10 cellular contexts compared by ENCODE assay signal in genomic region chr1:154849645-154850131, GRCh38. TPM values are rescaled to one million over a fixed set of nuclear protein-coding genes. Genes with fewer than 3 reads are reported as not detected.
DNase-seq lines count a peak whose midpoint lies in the region; ATAC-seq, FAIRE-seq and TF ChIP-seq lines count a peak whose summit lies in the region.
"Had no signal": no experiment of that assay in that cellular context is flagged by ENCODE, and none has a peak within 500 bp of the region (broad histone marks: within the 10 kb centered on the region; RNA-seq: fewer than 3 reads in every experiment).

No MANE protein-coding gene starts in this region.

- ATAC-seq in GM19035 (IDR thresholded peaks at IDR 0.05; ENCODE audit: unreplicated experiment) (peak; percentile 52), HepG2 (no peak), upper lobe of left lung (ENCODE audit: low FRiP score in 2 of 2) (no peak)

- TF ChIP-seq POLR2A in HepG2 (IDR thresholded peaks at IDR 0.05; ENCODE audit: insufficient read depth in 1 of 2, low read depth in 2 of 2, low read length in 2 of 2) (no peak), upper lobe of left lung (IDR thresholded peaks at IDR 0.05) (no peak)

- no peaks in the 10 kb centered on the region for H3K9me3 ChIP-seq in OCI-LY3 (ENCODE audit: insufficient read depth, low read length)
- no peaks in the 10 kb centered on the region for H3K9me3 ChIP-seq in osteoblast (ENCODE audit: low read depth, low read length)
- H3K9me3 ChIP-seq in HepG2 (ENCODE audit: low read length): no peaks in the 10 kb centered on the region
- no peaks in the 10 kb centered on the region for H3K9me3 ChIP-seq in upper lobe of left lung

- POLR2A ChIA-PET in HepG2 (lab: Yijun Ruan, JAX): no interaction called here

- H3K79me2 ChIP-seq in OCI-LY3 (ENCODE audit: low read length) (no peaks in the 10 kb centered on the region), osteoblast (ENCODE audit: insufficient read depth, low read length) (no peaks in the 10 kb centered on the region), HepG2 (ENCODE audit: insufficient read depth, low read length) (no peaks in the 10 kb centered on the region)

- H3K4me3 ChIP-seq in OCI-LY3 (ENCODE audit: low read length) (peak overlapping the region; percentile 48), osteoblast (ENCODE audit: insufficient read depth, low read length) (no peak overlapping the region), HepG2 (replicated peaks in 1 of 3; ENCODE audit: insufficient read depth in 1 of 3, low read depth in 2 of 3, low read length in 3 of 3) (no peak overlapping the region), upper lobe of left lung (no peak overlapping the region)

- DNase-seq in NCI-H2227 treated with DMSO at 0.1 percent for 48 hours (lab: John Stamatoyannopoulos, UW) (peak; percentile 11), NCI-H2227 (lab: John Stamatoyannopoulos, UW; ENCODE audit: unreplicated experiment) (no peak), osteoblast (ENCODE audit: insufficient read length, low spot score, missing footprints) (peak; percentile 84), HepG2 (ENCODE audit: low spot score) (no peak), upper lobe of left lung (no peak), hepatic stellate cell (ENCODE audit: low spot score) (no peak)
- DNase-seq: activated B cell treated with CpG ODN at 0.5 μM for 24 hours, aorta had no signal

- TF ChIP-seq EP300 in HepG2 (IDR thresholded peaks at IDR 0.05; ENCODE audit: low read depth in 2 of 2, low read length in 2 of 2) (no peak), HepG2 (CRISPR knock-in tag; IDR thresholded peaks at IDR 0.05; ENCODE audit: borderline replicate concordance) (no peak), upper lobe of left lung (IDR thresholded peaks at IDR 0.05) (no peak)

- no peaks in the 10 kb centered on the region for H4K20me1 ChIP-seq in OCI-LY3 (ENCODE audit: insufficient read depth, low read length)
- no peaks in the 10 kb centered on the region for H4K20me1 ChIP-seq in osteoblast (ENCODE audit: insufficient read depth, low read length)
- H4K20me1 ChIP-seq in HepG2 (ENCODE audit: insufficient read depth, low read length): no peaks in the 10 kb centered on the region

- peak overlapping the region; percentile 68 for H3K4me2 ChIP-seq in OCI-LY3 (ENCODE audit: low read length)
- no peak overlapping the region for H3K4me2 ChIP-seq in osteoblast (ENCODE audit: insufficient read depth, low read length)
- H3K4me2 ChIP-seq in HepG2 (ENCODE audit: low read depth, low read length): no peak overlapping the region

- in situ Hi-C loops in HepG2 (cut with HindIII; ENCODE audit: extremely low pct_ligation_motif_present, low pct_unique_long_range_greater_than_20kb): no loop called here

- H3K27ac ChIP-seq in OCI-LY3 (ENCODE audit: low read length) (no peak overlapping the region), osteoblast (ENCODE audit: low read depth, low read length) (no peak overlapping the region), HepG2 (ENCODE audit: extremely low read length, insufficient read depth, low read length) (no peak overlapping the region), upper lobe of left lung (no peak overlapping the region)

- no peaks in the 10 kb centered on the region for H3K36me3 ChIP-seq in OCI-LY3 (replicated peaks; ENCODE audit: low read depth, low read length)
- H3K36me3 ChIP-seq in osteoblast (ENCODE audit: insufficient read depth, low read length): no peaks in the 10 kb centered on the region
- H3K36me3 ChIP-seq in HepG2 (replicated peaks in 1 of 2; ENCODE audit: control insufficient read depth in 1 of 2, insufficient read depth in 2 of 2, low read length in 2 of 2): no peaks in the 10 kb centered on the region
- H3K36me3 ChIP-seq in upper lobe of left lung: no peaks in the 10 kb centered on the region

- WGBS in HepG2 (ENCODE audit: low lambda C conversion rate): 45% methylated on average over 6 of the region's 6 CpGs
- 80 to 88% methylated on average over 6 of the region's 6 CpGs for WGBS in upper lobe of left lung, 2 donors

- H3K9ac ChIP-seq in OCI-LY3 (ENCODE audit: low read length) (no peak overlapping the region), HepG2 (ENCODE audit: insufficient read depth, low read depth, low read length) (no peak overlapping the region)

- H2AFZ ChIP-seq in OCI-LY3 (ENCODE audit: low read depth, low read length) (no peak overlapping the region), osteoblast (ENCODE audit: low read length) (no peak overlapping the region), HepG2 (ENCODE audit: low read length) (no peak overlapping the region)

- BruUV-seq in HepG2 (replicated peaks; lab: Mats Ljungman, UMichigan): no TSS peak

- CTCF ChIA-PET in HepG2 (lab: Yijun Ruan, JAX; ENCODE audit: low intra/inter-chr PET ratio, low total read pairs): no interaction called here

- no peak for FAIRE-seq in HepG2 (lab: Jason Lieb, UNC)

- no peaks in the 10 kb centered on the region for H3K27me3 ChIP-seq in OCI-LY3 (ENCODE audit: low read depth, low read length)
- H3K27me3 ChIP-seq in osteoblast (ENCODE audit: insufficient read depth, low read length): peaks cover 18% of the 10 kb centered on the region
- peaks cover 5 to 42% of the 10 kb centered on the region in 2 experiments; a peak in 4 of 5 replicates for H3K27me3 ChIP-seq in HepG2 (ENCODE audit: control insufficient read depth in 1 of 2, insufficient read depth in 2 of 2, low read length in 2 of 2)
- no peaks in the 10 kb centered on the region for H3K27me3 ChIP-seq in upper lobe of left lung

- TF ChIP-seq RAD21 in HepG2 (CRISPR knock-in tag; IDR thresholded peaks at IDR 0.05): no peak

- intact Hi-C loops in HepG2 (cut with micrococcal nuclease; ENCODE audit: unreplicated experiment): no loop called here

- TF ChIP-seq CTCF in OCI-LY3 (IDR thresholded peaks at IDR 0.05; ENCODE audit: low read depth, low read length): no peak
- no peak for TF ChIP-seq CTCF in osteoblast (IDR thresholded peaks at IDR 0.05; ENCODE audit: extremely low read depth, low read depth, low read length)
- no peak for TF ChIP-seq CTCF in HepG2 (CRISPR knock-in tag; IDR thresholded peaks at IDR 0.05)
- TF ChIP-seq CTCF in upper lobe of left lung (IDR thresholded peaks at IDR 0.05): no peak

- H3K4me1 ChIP-seq in OCI-LY3 (ENCODE audit: low read length): peaks cover 23% of the 10 kb centered on the region
- H3K4me1 ChIP-seq in osteoblast (ENCODE audit: insufficient read depth, low read length): no peaks in the 10 kb centered on the region
- H3K4me1 ChIP-seq in HepG2 (ENCODE audit: insufficient read depth, low read length): no peaks in the 10 kb centered on the region
- peaks cover 0 to 4% (median 0%) of the 10 kb centered on the region in 4 donors for H3K4me1 ChIP-seq in upper lobe of left lung

TF ChIP-seq in HepG2, 621 proteins besides CTCF, POLR2A, EP300 and RAD21:
- no peak for TF ChIP-seq PAXIP1 (CRISPR knock-in tag; conservative IDR thresholded peaks at IDR 0.05)

RNA-seq across cellular contexts. Expression of gene KCNN3, which starts 20.4 kb away (rescaled TPM):
- total RNA-seq in osteoblast: under 0.01 TPM in 2 replicates
- not detected in 2 replicates for total RNA-seq in HepG2 (2016; rRNA removed; fragmentation: Illumina TruSeq; extraction: Trizol)
- not detected in 2 replicates for total RNA-seq in HepG2 (2016; cell fraction: cytosol; rRNA removed; fragmentation: Illumina TruSeq; extraction: Trizol; ENCODE audit: low read depth)
- not detected in 2 replicates for total RNA-seq in HepG2 (2016; cell fraction: insoluble cytoplasmic fraction; rRNA removed; fragmentation: Illumina TruSeq; extraction: Trizol)
- not detected in 2 replicates for total RNA-seq in HepG2 (2016; cell fraction: membrane; rRNA removed; fragmentation: Illumina TruSeq; extraction: Trizol)
- not detected in 2 replicates for total RNA-seq in HepG2 (2016; cell fraction: nucleus; rRNA removed; fragmentation: Illumina TruSeq; extraction: Trizol)
- 0.01 TPM in 1 of 2 replicates, not detected in the other for polyA plus RNA-seq in HepG2 (2011; rRNA removed)
- 0.04 TPM in 1 of 2 replicates, not detected in the other for polyA plus RNA-seq in HepG2 (2011; cell fraction: cytosol; rRNA removed)
- polyA plus RNA-seq in HepG2 (2011; cell fraction: nucleus; rRNA removed): 0.03 TPM in 1 of 2 replicates, not detected in the other
- polyA plus RNA-seq in HepG2 (2012): not detected in 2 replicates
- polyA plus RNA-seq in HepG2 (2016; cell fraction: cytosol; fragmentation: Illumina TruSeq; extraction: Trizol; ENCODE audit: low read depth): not detected in 2 replicates
- polyA plus RNA-seq in HepG2 (2016; cell fraction: insoluble cytoplasmic fraction; fragmentation: Illumina TruSeq; extraction: Trizol; ENCODE audit: low read depth): not detected in 2 replicates
- polyA plus RNA-seq in HepG2 (2016; cell fraction: membrane; fragmentation: Illumina TruSeq; extraction: Trizol; ENCODE audit: low read depth): not detected in 2 replicates
- not detected in 2 replicates for polyA plus RNA-seq in HepG2 (2016; cell fraction: nucleus; fragmentation: Illumina TruSeq; extraction: Trizol; ENCODE audit: insufficient read depth, low read depth)
- not detected in 2 replicates for polyA minus RNA-seq in HepG2 (2011; rRNA and poly(A)+ RNA removed; ENCODE audit: low replicate concordance)
- not detected in 2 replicates for polyA minus RNA-seq in HepG2 (2011; cell fraction: cytosol; rRNA and poly(A)+ RNA removed)
- not detected in 2 replicates for polyA minus RNA-seq in HepG2 (2011; cell fraction: nucleus; rRNA and poly(A)+ RNA removed)
- 1 to 10 TPM; 2.7 to 6.6 (median 3.7) TPM for total RNA-seq in upper lobe of left lung

Comparison
In these comparisons a context has a peak if more than half of its experiments do, and no peak if none do; other contexts are left out.
1. DNase-seq: peak in NCI-H2227 treated with DMSO at 0.1 percent for 48 hours (single experiment) and osteoblast (single experiment); none in NCI-H2227 (single experiment), HepG2 (single experiment), upper lobe of left lung (0 of 2) and hepatic stellate cell (single experiment).